In the genomic region with DNA sequence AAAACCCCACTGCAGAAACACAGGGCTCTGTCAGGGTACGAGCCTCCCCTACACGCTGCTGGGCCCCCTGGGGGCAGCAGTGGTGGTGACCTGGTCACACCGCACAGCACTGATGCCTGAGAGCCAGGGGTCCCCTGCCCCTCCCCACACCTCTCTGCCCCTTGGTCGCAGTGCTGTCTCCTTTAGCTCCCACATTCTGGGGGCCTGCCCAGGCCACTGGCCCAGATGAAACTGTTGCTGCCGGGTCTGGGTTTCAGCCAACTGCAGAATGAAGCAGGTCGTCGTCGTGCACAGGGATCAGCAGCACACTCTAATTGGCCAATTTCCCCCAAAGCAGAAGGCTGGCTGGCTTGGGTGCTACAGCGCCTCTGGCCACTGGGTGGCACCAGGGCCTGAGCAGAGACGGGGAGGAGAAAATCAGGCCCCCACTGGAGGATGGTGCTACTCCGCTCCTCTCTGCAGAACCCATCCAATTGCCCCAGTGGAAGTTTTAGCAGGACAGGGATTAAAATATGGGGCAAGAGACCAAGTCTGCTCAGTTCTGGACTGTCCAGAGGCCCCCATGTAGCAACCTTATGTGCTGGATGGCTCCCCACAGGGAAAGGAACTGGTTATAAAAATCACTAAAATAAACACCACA, we compare ENCODE assay signal across 1 cellular context.
TF ChIP-seq lines count a peak whose summit lies in the region.

No MANE protein-coding gene starts in this region.

TF ChIP-seq in WTC11, 78 proteins besides CTCF, POLR2A, EP300 and RAD21 (continued from another document and continues in another):
- TF ChIP-seq, protein P1, sequence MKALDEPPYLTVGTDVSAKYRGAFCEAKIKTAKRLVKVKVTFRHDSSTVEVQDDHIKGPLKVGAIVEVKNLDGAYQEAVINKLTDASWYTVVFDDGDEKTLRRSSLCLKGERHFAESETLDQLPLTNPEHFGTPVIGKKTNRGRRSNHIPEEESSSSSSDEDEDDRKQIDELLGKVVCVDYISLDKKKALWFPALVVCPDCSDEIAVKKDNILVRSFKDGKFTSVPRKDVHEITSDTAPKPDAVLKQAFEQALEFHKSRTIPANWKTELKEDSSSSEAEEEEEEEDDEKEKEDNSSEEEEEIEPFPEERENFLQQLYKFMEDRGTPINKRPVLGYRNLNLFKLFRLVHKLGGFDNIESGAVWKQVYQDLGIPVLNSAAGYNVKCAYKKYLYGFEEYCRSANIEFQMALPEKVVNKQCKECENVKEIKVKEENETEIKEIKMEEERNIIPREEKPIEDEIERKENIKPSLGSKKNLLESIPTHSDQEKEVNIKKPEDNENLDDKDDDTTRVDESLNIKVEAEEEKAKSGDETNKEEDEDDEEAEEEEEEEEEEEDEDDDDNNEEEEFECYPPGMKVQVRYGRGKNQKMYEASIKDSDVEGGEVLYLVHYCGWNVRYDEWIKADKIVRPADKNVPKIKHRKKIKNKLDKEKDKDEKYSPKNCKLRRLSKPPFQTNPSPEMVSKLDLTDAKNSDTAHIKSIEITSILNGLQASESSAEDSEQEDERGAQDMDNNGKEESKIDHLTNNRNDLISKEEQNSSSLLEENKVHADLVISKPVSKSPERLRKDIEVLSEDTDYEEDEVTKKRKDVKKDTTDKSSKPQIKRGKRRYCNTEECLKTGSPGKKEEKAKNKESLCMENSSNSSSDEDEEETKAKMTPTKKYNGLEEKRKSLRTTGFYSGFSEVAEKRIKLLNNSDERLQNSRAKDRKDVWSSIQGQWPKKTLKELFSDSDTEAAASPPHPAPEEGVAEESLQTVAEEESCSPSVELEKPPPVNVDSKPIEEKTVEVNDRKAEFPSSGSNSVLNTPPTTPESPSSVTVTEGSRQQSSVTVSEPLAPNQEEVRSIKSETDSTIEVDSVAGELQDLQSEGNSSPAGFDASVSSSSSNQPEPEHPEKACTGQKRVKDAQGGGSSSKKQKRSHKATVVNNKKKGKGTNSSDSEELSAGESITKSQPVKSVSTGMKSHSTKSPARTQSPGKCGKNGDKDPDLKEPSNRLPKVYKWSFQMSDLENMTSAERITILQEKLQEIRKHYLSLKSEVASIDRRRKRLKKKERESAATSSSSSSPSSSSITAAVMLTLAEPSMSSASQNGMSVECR (CRISPR knock-in tag; IDR thresholded peaks at IDR 0.05; ENCODE audit: borderline replicate concordance), result no peak
- TF ChIP-seq, protein P2, sequence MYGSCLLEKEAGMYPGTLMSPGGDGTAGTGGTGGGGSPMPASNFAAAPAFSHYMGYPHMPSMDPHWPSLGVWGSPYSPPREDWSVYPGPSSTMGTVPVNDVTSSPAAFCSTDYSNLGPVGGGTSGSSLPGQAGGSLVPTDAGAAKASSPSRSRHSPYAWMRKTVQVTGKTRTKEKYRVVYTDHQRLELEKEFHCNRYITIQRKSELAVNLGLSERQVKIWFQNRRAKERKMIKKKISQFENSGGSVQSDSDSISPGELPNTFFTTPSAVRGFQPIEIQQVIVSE (CRISPR knock-in tag; IDR thresholded peaks at IDR 0.05; ENCODE audit: borderline replicate concordance), result no peak
- TF ChIP-seq IRF2 (CRISPR knock-in tag; IDR thresholded peaks at IDR 0.05; ENCODE audit: borderline replicate concordance, low read depth) (no peak), ZNF423 (CRISPR knock-in tag; IDR thresholded peaks at IDR 0.05) (no peak), FOXK1 (CRISPR knock-in tag; IDR thresholded peaks at IDR 0.05) (0 out of 2 replicates have a peak, but pooled peaks have one; percentile 32), TP53 (CRISPR knock-in tag; IDR thresholded peaks at IDR 0.05) (no peak), ATF1 (CRISPR knock-in tag; IDR thresholded peaks at IDR 0.05) (peak; percentile 40; the same call in 1 of the 2 replicates), PRRX2 (CRISPR knock-in tag; IDR thresholded peaks at IDR 0.05) (no peak), MXD4 (CRISPR knock-in tag; IDR thresholded peaks at IDR 0.05; ENCODE audit: borderline replicate concordance) (no peak), ZNF317 (CRISPR knock-in tag; IDR thresholded peaks at IDR 0.05; ENCODE audit: borderline replicate concordance, low read depth) (no peak), CBFB (CRISPR knock-in tag; IDR thresholded peaks at IDR 0.05; ENCODE audit: low read depth) (no peak), CREB1 (CRISPR knock-in tag; IDR thresholded peaks at IDR 0.05) (no peak), FOXP1 (CRISPR knock-in tag; IDR thresholded peaks at IDR 0.05; ENCODE audit: borderline replicate concordance) (0 out of 2 replicates have a peak, but pooled peaks have one; percentile 19), CREM (CRISPR knock-in tag; IDR thresholded peaks at IDR 0.05) (no peak; the same call in 1 of the 2 replicates), TEAD4 (CRISPR knock-in tag; IDR thresholded peaks at IDR 0.05) (no peak), MYBL2 (CRISPR knock-in tag; IDR thresholded peaks at IDR 0.05) (no peak), NR2C2 (CRISPR knock-in tag; IDR thresholded peaks at IDR 0.05) (no peak), JAZF1 (CRISPR knock-in tag; IDR thresholded peaks at IDR 0.05) (no peak), ELF4 (CRISPR knock-in tag; IDR thresholded peaks at IDR 0.05; ENCODE audit: low read depth) (no peak), JUN (CRISPR knock-in tag; IDR thresholded peaks at IDR 0.05) (no peak), GTF2I (CRISPR knock-in tag; conservative IDR thresholded peaks at IDR 0.05) (no peak), RORB (CRISPR knock-in tag; IDR thresholded peaks at IDR 0.05) (no peak)
- TF ChIP-seq, protein P3, sequence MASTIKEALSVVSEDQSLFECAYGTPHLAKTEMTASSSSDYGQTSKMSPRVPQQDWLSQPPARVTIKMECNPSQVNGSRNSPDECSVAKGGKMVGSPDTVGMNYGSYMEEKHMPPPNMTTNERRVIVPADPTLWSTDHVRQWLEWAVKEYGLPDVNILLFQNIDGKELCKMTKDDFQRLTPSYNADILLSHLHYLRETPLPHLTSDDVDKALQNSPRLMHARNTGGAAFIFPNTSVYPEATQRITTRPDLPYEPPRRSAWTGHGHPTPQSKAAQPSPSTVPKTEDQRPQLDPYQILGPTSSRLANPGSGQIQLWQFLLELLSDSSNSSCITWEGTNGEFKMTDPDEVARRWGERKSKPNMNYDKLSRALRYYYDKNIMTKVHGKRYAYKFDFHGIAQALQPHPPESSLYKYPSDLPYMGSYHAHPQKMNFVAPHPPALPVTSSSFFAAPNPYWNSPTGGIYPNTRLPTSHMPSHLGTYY (CRISPR knock-in tag; IDR thresholded peaks at IDR 0.05), result peak; percentile 25; the same call in 1 of the 2 replicates
- TF ChIP-seq, protein P4, sequence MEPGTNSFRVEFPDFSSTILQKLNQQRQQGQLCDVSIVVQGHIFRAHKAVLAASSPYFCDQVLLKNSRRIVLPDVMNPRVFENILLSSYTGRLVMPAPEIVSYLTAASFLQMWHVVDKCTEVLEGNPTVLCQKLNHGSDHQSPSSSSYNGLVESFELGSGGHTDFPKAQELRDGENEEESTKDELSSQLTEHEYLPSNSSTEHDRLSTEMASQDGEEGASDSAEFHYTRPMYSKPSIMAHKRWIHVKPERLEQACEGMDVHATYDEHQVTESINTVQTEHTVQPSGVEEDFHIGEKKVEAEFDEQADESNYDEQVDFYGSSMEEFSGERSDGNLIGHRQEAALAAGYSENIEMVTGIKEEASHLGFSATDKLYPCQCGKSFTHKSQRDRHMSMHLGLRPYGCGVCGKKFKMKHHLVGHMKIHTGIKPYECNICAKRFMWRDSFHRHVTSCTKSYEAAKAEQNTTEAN (CRISPR knock-in tag; IDR thresholded peaks at IDR 0.05), result no peak
- TF ChIP-seq, protein P5, sequence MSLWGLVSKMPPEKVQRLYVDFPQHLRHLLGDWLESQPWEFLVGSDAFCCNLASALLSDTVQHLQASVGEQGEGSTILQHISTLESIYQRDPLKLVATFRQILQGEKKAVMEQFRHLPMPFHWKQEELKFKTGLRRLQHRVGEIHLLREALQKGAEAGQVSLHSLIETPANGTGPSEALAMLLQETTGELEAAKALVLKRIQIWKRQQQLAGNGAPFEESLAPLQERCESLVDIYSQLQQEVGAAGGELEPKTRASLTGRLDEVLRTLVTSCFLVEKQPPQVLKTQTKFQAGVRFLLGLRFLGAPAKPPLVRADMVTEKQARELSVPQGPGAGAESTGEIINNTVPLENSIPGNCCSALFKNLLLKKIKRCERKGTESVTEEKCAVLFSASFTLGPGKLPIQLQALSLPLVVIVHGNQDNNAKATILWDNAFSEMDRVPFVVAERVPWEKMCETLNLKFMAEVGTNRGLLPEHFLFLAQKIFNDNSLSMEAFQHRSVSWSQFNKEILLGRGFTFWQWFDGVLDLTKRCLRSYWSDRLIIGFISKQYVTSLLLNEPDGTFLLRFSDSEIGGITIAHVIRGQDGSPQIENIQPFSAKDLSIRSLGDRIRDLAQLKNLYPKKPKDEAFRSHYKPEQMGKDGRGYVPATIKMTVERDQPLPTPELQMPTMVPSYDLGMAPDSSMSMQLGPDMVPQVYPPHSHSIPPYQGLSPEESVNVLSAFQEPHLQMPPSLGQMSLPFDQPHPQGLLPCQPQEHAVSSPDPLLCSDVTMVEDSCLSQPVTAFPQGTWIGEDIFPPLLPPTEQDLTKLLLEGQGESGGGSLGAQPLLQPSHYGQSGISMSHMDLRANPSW (CRISPR knock-in tag; conservative IDR thresholded peaks at IDR 0.05; ENCODE audit: low read depth), result no peak
- TF ChIP-seq, protein P6, sequence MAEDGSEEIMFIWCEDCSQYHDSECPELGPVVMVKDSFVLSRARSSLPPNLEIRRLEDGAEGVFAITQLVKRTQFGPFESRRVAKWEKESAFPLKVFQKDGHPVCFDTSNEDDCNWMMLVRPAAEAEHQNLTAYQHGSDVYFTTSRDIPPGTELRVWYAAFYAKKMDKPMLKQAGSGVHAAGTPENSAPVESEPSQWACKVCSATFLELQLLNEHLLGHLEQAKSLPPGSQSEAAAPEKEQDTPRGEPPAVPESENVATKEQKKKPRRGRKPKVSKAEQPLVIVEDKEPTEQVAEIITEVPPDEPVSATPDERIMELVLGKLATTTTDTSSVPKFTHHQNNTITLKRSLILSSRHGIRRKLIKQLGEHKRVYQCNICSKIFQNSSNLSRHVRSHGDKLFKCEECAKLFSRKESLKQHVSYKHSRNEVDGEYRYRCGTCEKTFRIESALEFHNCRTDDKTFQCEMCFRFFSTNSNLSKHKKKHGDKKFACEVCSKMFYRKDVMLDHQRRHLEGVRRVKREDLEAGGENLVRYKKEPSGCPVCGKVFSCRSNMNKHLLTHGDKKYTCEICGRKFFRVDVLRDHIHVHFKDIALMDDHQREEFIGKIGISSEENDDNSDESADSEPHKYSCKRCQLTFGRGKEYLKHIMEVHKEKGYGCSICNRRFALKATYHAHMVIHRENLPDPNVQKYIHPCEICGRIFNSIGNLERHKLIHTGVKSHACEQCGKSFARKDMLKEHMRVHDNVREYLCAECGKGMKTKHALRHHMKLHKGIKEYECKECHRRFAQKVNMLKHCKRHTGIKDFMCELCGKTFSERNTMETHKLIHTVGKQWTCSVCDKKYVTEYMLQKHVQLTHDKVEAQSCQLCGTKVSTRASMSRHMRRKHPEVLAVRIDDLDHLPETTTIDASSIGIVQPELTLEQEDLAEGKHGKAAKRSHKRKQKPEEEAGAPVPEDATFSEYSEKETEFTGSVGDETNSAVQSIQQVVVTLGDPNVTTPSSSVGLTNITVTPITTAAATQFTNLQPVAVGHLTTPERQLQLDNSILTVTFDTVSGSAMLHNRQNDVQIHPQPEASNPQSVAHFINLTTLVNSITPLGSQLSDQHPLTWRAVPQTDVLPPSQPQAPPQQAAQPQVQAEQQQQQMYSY (CRISPR knock-in tag; IDR thresholded peaks at IDR 0.05), result no peak
- TF ChIP-seq, protein P7, sequence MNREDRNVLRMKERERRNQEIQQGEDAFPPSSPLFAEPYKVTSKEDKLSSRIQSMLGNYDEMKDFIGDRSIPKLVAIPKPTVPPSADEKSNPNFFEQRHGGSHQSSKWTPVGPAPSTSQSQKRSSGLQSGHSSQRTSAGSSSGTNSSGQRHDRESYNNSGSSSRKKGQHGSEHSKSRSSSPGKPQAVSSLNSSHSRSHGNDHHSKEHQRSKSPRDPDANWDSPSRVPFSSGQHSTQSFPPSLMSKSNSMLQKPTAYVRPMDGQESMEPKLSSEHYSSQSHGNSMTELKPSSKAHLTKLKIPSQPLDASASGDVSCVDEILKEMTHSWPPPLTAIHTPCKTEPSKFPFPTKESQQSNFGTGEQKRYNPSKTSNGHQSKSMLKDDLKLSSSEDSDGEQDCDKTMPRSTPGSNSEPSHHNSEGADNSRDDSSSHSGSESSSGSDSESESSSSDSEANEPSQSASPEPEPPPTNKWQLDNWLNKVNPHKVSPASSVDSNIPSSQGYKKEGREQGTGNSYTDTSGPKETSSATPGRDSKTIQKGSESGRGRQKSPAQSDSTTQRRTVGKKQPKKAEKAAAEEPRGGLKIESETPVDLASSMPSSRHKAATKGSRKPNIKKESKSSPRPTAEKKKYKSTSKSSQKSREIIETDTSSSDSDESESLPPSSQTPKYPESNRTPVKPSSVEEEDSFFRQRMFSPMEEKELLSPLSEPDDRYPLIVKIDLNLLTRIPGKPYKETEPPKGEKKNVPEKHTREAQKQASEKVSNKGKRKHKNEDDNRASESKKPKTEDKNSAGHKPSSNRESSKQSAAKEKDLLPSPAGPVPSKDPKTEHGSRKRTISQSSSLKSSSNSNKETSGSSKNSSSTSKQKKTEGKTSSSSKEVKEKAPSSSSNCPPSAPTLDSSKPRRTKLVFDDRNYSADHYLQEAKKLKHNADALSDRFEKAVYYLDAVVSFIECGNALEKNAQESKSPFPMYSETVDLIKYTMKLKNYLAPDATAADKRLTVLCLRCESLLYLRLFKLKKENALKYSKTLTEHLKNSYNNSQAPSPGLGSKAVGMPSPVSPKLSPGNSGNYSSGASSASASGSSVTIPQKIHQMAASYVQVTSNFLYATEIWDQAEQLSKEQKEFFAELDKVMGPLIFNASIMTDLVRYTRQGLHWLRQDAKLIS (CRISPR knock-in tag; IDR thresholded peaks at IDR 0.05; ENCODE audit: borderline replicate concordance), result no peak
- TF ChIP-seq, protein P8, sequence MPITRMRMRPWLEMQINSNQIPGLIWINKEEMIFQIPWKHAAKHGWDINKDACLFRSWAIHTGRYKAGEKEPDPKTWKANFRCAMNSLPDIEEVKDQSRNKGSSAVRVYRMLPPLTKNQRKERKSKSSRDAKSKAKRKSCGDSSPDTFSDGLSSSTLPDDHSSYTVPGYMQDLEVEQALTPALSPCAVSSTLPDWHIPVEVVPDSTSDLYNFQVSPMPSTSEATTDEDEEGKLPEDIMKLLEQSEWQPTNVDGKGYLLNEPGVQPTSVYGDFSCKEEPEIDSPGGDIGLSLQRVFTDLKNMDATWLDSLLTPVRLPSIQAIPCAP (CRISPR knock-in tag; IDR thresholded peaks at IDR 0.05), result no peak
- TF ChIP-seq, protein P9, sequence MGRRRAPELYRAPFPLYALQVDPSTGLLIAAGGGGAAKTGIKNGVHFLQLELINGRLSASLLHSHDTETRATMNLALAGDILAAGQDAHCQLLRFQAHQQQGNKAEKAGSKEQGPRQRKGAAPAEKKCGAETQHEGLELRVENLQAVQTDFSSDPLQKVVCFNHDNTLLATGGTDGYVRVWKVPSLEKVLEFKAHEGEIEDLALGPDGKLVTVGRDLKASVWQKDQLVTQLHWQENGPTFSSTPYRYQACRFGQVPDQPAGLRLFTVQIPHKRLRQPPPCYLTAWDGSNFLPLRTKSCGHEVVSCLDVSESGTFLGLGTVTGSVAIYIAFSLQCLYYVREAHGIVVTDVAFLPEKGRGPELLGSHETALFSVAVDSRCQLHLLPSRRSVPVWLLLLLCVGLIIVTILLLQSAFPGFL (CRISPR knock-in tag; IDR thresholded peaks at IDR 0.05; ENCODE audit: borderline replicate concordance), result no peak
- TF ChIP-seq, protein P10, sequence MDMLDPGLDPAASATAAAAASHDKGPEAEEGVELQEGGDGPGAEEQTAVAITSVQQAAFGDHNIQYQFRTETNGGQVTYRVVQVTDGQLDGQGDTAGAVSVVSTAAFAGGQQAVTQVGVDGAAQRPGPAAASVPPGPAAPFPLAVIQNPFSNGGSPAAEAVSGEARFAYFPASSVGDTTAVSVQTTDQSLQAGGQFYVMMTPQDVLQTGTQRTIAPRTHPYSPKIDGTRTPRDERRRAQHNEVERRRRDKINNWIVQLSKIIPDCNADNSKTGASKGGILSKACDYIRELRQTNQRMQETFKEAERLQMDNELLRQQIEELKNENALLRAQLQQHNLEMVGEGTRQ (CRISPR knock-in tag; IDR thresholded peaks at IDR 0.05), result no peak
- TF ChIP-seq, protein P11, sequence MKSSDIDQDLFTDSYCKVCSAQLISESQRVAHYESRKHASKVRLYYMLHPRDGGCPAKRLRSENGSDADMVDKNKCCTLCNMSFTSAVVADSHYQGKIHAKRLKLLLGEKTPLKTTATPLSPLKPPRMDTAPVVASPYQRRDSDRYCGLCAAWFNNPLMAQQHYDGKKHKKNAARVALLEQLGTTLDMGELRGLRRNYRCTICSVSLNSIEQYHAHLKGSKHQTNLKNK (CRISPR knock-in tag; IDR thresholded peaks at IDR 0.05), result peak; percentile 41; the same call in 1 of the 2 replicates
